10 cellular contexts compared by ENCODE assay signal in the genomic region with DNA sequence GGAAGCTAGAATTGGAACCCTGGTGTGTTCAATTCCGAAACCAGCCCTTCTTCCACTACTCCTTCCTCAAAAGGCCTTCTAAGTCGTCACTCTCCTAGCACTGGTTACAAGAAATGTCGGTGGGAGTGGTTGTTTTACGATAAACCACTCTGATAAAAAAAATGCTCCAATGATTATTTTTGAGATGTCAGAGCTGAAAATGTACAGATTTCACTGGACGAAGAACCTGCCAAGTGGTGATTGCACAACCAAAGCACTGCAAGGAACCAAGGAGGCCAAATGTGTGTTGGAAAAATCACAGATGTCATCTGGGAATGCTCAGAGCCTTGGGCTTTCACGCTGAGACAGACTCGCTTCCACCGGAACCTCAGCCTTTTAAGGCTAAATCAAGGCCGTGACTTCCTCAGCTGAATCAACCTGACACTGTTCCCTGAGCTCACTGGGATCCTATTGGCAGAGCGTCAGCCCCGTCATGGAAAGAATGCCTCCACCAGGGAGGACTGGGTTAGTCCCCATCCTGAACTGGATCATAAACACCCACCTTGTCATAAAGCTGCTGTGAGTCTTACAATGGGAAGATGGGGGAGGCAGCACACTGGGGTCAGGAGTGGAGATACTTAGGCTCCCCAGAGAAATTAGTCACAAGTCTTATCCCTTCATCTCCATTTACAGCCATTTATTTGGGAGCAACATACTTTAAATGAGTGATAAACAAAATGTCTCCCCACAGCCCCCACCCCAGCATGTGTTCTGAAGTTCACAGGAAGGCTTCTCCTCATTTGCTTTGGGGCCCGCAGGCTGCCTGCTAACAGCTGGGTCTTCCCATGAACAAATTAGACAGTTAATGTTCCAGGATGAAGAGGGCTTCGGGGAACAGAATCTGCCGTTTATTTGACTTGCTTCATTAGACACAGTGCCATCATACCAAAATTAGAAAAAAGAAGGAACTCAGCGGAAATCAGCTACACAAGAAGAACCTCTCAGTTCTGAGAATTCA.
DNase-seq lines count a peak whose midpoint lies in the region; ATAC-seq and TF ChIP-seq lines count a peak whose summit lies in the region.
"Had no signal": no experiment of that assay in that cellular context is flagged by ENCODE, and none has a peak within 500 bp of the region (broad histone marks: within the 10 kb centered on the region; RNA-seq: fewer than 3 reads in every experiment).

No MANE protein-coding gene starts in this region.

- no peak overlapping the region for H2AFZ ChIP-seq in fibroblast of lung (ENCODE audit: low read length)

- H3K9me3 ChIP-seq in Peyer's patch = no peaks in the 10 kb centered on the region
- H3K9me3 ChIP-seq in fibroblast of lung (ENCODE audit: control insufficient read depth, insufficient read depth, low read depth, low read length) = no peaks in the 10 kb centered on the region
- no peaks in the 10 kb centered on the region for H3K9me3 ChIP-seq in muscle layer of duodenum (ENCODE audit: control insufficient read depth in 1 of 2, low read length in 2 of 2)

- no peaks in the 10 kb centered on the region for H3K27me3 ChIP-seq in Peyer's patch
- no peaks in the 10 kb centered on the region for H3K27me3 ChIP-seq in fibroblast of lung (ENCODE audit: control insufficient read depth, insufficient read depth, low read length)
- H3K27me3 ChIP-seq in muscle layer of duodenum (ENCODE audit: low read depth, low read length) = no peaks in the 10 kb centered on the region

- TF ChIP-seq POLR2A in Peyer's patch (IDR thresholded peaks at IDR 0.05) = no peak

- TF ChIP-seq CTCF in Peyer's patch (IDR thresholded peaks at IDR 0.05) = no peak
- no peak for TF ChIP-seq CTCF in fibroblast of lung (conservative IDR thresholded peaks at IDR 0.05 in 1 of 2, IDR thresholded peaks at IDR 0.05 in 1 of 2; ENCODE audit: low read depth in 1 of 2, low read length in 2 of 2)

- DNase-seq in Peyer's patch (peak; percentile 38 to 82 (median 57)), fibroblast of lung (ENCODE audit: low read depth in 2 of 2) (peak; percentile 29 to 100), ureter (ENCODE audit: low spot score) (peak; percentile 80), NCI-H2196 treated with DMSO at 0.1 percent for 48 hours (lab: John Stamatoyannopoulos, UW; ENCODE audit: unreplicated experiment) (no peak), GM19240 (ENCODE audit: insufficient read length, low spot score) (no peak)
- DNase-seq: NCI-H1092; stimulated activated CD8-positive, alpha-beta memory T cell treated with anti-CD3 and anti-CD28 coated beads, Interleukin-4, amount 100 ng/mL, for 48 hours; T-cell had no signal

- H3K4me1 ChIP-seq in Peyer's patch = no peaks in the 10 kb centered on the region
- peaks cover 4% of the 10 kb centered on the region for H3K4me1 ChIP-seq in fibroblast of lung (ENCODE audit: control insufficient read depth, extremely low read depth, insufficient read depth, low read length)
- H3K4me1 ChIP-seq in muscle layer of duodenum (ENCODE audit: control insufficient read depth in 1 of 2, insufficient read depth in 2 of 2, low read length in 2 of 2) = peaks cover 0 to 14% of the 10 kb centered on the region in 2 donors

- no peak overlapping the region for H3K4me3 ChIP-seq in Peyer's patch
- peak overlapping the region in 1 of 4 experiments; percentile 8 for H3K4me3 ChIP-seq in fibroblast of lung (replicated peaks in 1 of 4; ENCODE audit: control extremely low read depth in 1 of 4, insufficient read depth in 1 of 4, low read depth in 3 of 4, low read length in 4 of 4)
- peak overlapping the region in 1 of 2 donors; percentile 23 for H3K4me3 ChIP-seq in muscle layer of duodenum (ENCODE audit: low read depth in 1 of 2, low read length in 2 of 2)

- no peaks in the 10 kb centered on the region for H3K36me3 ChIP-seq in Peyer's patch
- H3K36me3 ChIP-seq in fibroblast of lung (ENCODE audit: control insufficient read depth, insufficient read depth, low read length) = no peaks in the 10 kb centered on the region
- no peaks in the 10 kb centered on the region for H3K36me3 ChIP-seq in muscle layer of duodenum (ENCODE audit: control insufficient read depth in 1 of 2, insufficient read depth in 2 of 2, low read length in 2 of 2)

- H4K20me1 ChIP-seq in fibroblast of lung (ENCODE audit: control insufficient read depth, extremely low read depth, insufficient read depth, low read length) = no peaks in the 10 kb centered on the region

- no peaks in the 10 kb centered on the region for H3K79me2 ChIP-seq in fibroblast of lung (ENCODE audit: control insufficient read depth, insufficient read depth, low read length)

- H3K27ac ChIP-seq in Peyer's patch (peak overlapping the region; percentile 63 to 88 (median 77)), fibroblast of lung (ENCODE audit: insufficient read depth, low read length) (peak overlapping the region; percentile 73), muscle layer of duodenum (ENCODE audit: low read length) (peak overlapping the region; percentile 96)

- ATAC-seq in GM19035 (IDR thresholded peaks at IDR 0.05; ENCODE audit: unreplicated experiment) = no peak
- ATAC-seq: T-cell had no signal

- H3K9ac ChIP-seq in fibroblast of lung (ENCODE audit: insufficient read depth, low read length) = peak overlapping the region; percentile 57

- peak overlapping the region; percentile 1 for H3K4me2 ChIP-seq in fibroblast of lung (ENCODE audit: extremely low read depth, insufficient read depth, low read length)

Comparison
In these comparisons a context has a peak if more than half of its experiments do, and no peak if none do; other contexts are left out.
1. DNase-seq: peak in Peyer's patch (3 of 3), fibroblast of lung (2 of 2) and ureter (single experiment); none in NCI-H2196 treated with DMSO at 0.1 percent for 48 hours (single experiment) and GM19240 (single experiment).
2. Peak in every context shown above with its lines, with median percentiles within 50 percentile points of each other: H3K27ac ChIP-seq.